Comparison of ENCODE assay signal across 27 cellular contexts in genomic region chr15:74442063-74442462, GRCh38. TPM values are rescaled to one million over a fixed set of nuclear protein-coding genes. Genes with fewer than 3 reads are reported as not detected.
DNase-seq lines count a peak whose midpoint lies in the region; ATAC-seq, FAIRE-seq and TF ChIP-seq lines count a peak whose summit lies in the region.
"Had no signal": no experiment of that assay in that cellular context is flagged by ENCODE, and none has a peak within 500 bp of the region (broad histone marks: within the 10 kb centered on the region; RNA-seq: fewer than 3 reads in every experiment).

No MANE protein-coding gene starts in this region.

- TF ChIP-seq RAD21 in K562 (CRISPR knock-in tag; conservative IDR thresholded peaks at IDR 0.05 in 1 of 2, IDR thresholded peaks at IDR 0.05 in 1 of 2) = no peak

- intact Hi-C loops in K562 (cut with micrococcal nuclease) = no loop called here
- intact Hi-C loops in PC-9 (cut with micrococcal nuclease; ENCODE audit: unreplicated experiment) = no loop called here

- BruUV-seq in K562 (replicated peaks; lab: Mats Ljungman, UMichigan) (no TSS peak), PC-9 (replicated peaks; lab: Mats Ljungman, UMichigan) (no TSS peak)

- peaks cover 8% of the 10 kb centered on the region for H3K36me3 Mint-ChIP-seq in activated naive CD8-positive, alpha-beta T cell treated with anti-CD3 and anti-CD28 coated beads, Interleukin-2, amount 10 ng/mL, durations not matched to agents 7 days and 5 days
- peaks cover 7% of the 10 kb centered on the region for H3K36me3 Mint-ChIP-seq in activated naive CD8-positive, alpha-beta T cell treated with anti-CD3 and anti-CD28 coated beads, Interleukin-2, amount 50 U/mL, for 24 hours (ENCODE audit: low read depth)
- no peaks in the 10 kb centered on the region for H3K36me3 Mint-ChIP-seq in neural crest cell (ENCODE audit: low read depth)

- H3K4me1 ChIP-seq in K562 (replicated peaks in 1 of 2; ENCODE audit: control insufficient read depth in 2 of 2, insufficient read depth in 2 of 2, low read length in 2 of 2) = peaks cover under 1 to 8% of the 10 kb centered on the region in 2 experiments; a peak in 4 of 5 replicates
- no peaks in the 10 kb centered on the region for H3K4me1 ChIP-seq in PC-9 (replicated peaks; ENCODE audit: insufficient read depth)
- H3K4me1 ChIP-seq: A549, sigmoid colon had no signal

- no peak for DNase-seq in activated naive CD8-positive, alpha-beta T cell treated with anti-CD3 and anti-CD28 coated beads, Interleukin-2, amount 10 ng/mL, durations not matched to agents 7 days and 5 days
- DNase-seq in activated naive CD8-positive, alpha-beta T cell treated with anti-CD3 and anti-CD28 coated beads, Interleukin-2, amount 50 U/mL, for 24 hours = no peak
- DNase-seq in K562 (ENCODE audit: extremely low read depth in 1 of 4, low spot score in 3 of 4) (no peak), neural crest cell (ENCODE audit: low read depth, low spot score) (no peak), PC-9 (no peak)
- no peak for DNase-seq in effector CD4-positive, alpha-beta T cell
- DNase-seq: activated CD4-positive, CD25-positive, alpha-beta regulatory T cell treated with anti-CD3 and anti-CD28 coated beads, Interleukin-2, amount 50 U/mL, for 72 hours; activated naive CD4-positive, alpha-beta T cell treated with Interleukin-2 at 50 U/mL for 16 hours; anterior cingulate cortex; DMS79; glutamatergic neuron; kidney; NCI-H1417 treated with DMSO at 0.1 percent for 48 hours; NCI-H510A; SIG-M5; sigmoid colon had no signal

- H3K4me3 ChIP-seq in K562 (no peak overlapping the region), PC-9 (no peak overlapping the region)
- H3K4me3 ChIP-seq: A549, lung, neural progenitor cell, sigmoid colon had no signal

- ATAC-seq in activated naive CD8-positive, alpha-beta T cell treated with anti-CD3 and anti-CD28 coated beads, Interleukin-2, amount 10 ng/mL, durations not matched to agents 7 days and 5 days (ENCODE audit: low read depth) = no peak
- no peak for ATAC-seq in activated naive CD8-positive, alpha-beta T cell treated with anti-CD3 and anti-CD28 coated beads, Interleukin-2, amount 50 U/mL, for 24 hours
- ATAC-seq in K562 (no peak), HG03039 (IDR thresholded peaks at IDR 0.05; ENCODE audit: unreplicated experiment) (no peak)
- ATAC-seq: A549, Panc1 had no signal

- CTCF ChIA-PET in K562 (lab: Yijun Ruan, JAX; ENCODE audit: low intra/inter-chr PET ratio) = no interaction called here
- CTCF ChIA-PET in PC-9 (lab: Charles Lee) = no interaction called here

- H3K9me3 ChIP-seq in K562 (replicated peaks; ENCODE audit: control insufficient read depth, insufficient read depth, low read depth, low read length) (no peaks in the 10 kb centered on the region), PC-9 (ENCODE audit: insufficient read depth, low read depth) (no peaks in the 10 kb centered on the region)
- H3K9me3 ChIP-seq: A549, sigmoid colon had no signal

- H3K9me2 ChIP-seq in PC-9 (ENCODE audit: insufficient read depth) = no peaks in the 10 kb centered on the region

- WGBS in K562 (ENCODE audit: insufficient coverage, low coverage, missing lambda C conversion rate) = 65% methylated on average over 3 of the region's 3 CpGs

- H3F3A ChIP-seq in PC-9 (ENCODE audit: insufficient read depth, low read depth) = no peaks in the 10 kb centered on the region

- no peak overlapping the region for H2AFZ ChIP-seq in K562 (ENCODE audit: low read depth, low read length)
- no peak overlapping the region for H2AFZ ChIP-seq in PC-9
- H2AFZ ChIP-seq: neural progenitor cell had no signal

- no peaks in the 10 kb centered on the region for H3K9me3 Mint-ChIP-seq in activated naive CD8-positive, alpha-beta T cell treated with anti-CD3 and anti-CD28 coated beads, Interleukin-2, amount 10 ng/mL, durations not matched to agents 7 days and 5 days
- no peaks in the 10 kb centered on the region for H3K9me3 Mint-ChIP-seq in activated naive CD8-positive, alpha-beta T cell treated with anti-CD3 and anti-CD28 coated beads, Interleukin-2, amount 50 U/mL, for 24 hours
- no peaks in the 10 kb centered on the region for H3K9me3 Mint-ChIP-seq in neural crest cell
- H3K9me3 Mint-ChIP-seq: dendritic cell treated with granulocyte-macrophage colony-stimulating factor and Interleukin-4, amounts not matched to agents 40 ng/mL and 50 ng/mL, for 4 days; IgD-negative memory B cell; neural progenitor cell had no signal

- H3K4me2 ChIP-seq in K562 (ENCODE audit: insufficient read depth, low read length) (no peak overlapping the region), PC-9 (no peak overlapping the region)
- H3K4me2 ChIP-seq: A549, neural progenitor cell had no signal

- no peaks in the 10 kb centered on the region for H3K9me1 ChIP-seq in K562 (ENCODE audit: control insufficient read depth, insufficient read depth, low read length)

- POLR2A ChIA-PET in activated naive CD8-positive, alpha-beta T cell treated with anti-CD3 and anti-CD28 coated beads, Interleukin-2, amount 10 ng/mL, durations not matched to agents 7 days and 5 days (lab: Charles Lee) = interaction anchor here (0.7 to 3.2 kb wide), 5 partner anchors 19 to 59 kb away, joined by 3 to 11 read pairs (median 4); partner anchors contain the start of gene UBL7
- POLR2A ChIA-PET in K562 (lab: Yijun Ruan, JAX) = interaction anchor here (0.5 to 1.0 kb wide), 5 partner anchors 35 to 159 kb away, joined by 3 to 5 read pairs (median 3); no protein-coding TSS in a partner anchor
- POLR2A ChIA-PET in PC-9 (lab: Charles Lee; ENCODE audit: unreplicated experiment) = no interaction called here

- no peak for TF ChIP-seq POLR2A in K562 (conservative IDR thresholded peaks at IDR 0.05)

- H3K79me2 ChIP-seq in K562 (ENCODE audit: control insufficient read depth, insufficient read depth, low read length) (no peaks in the 10 kb centered on the region), PC-9 (ENCODE audit: low read depth) (no peaks in the 10 kb centered on the region)

- peaks cover 14% of the 10 kb centered on the region; the same call in 2 of the 3 replicates for H3K36me3 ChIP-seq in K562 (ENCODE audit: control insufficient read depth, insufficient read depth, low read length)
- H3K36me3 ChIP-seq in PC-9 (ENCODE audit: low read depth) = no peaks in the 10 kb centered on the region
- H3K36me3 ChIP-seq: neural progenitor cell had no signal

- in situ Hi-C loops in K562 (cut with MboI) = no loop called here

- FAIRE-seq in K562 (lab: Jason Lieb, UNC) = no peak
- FAIRE-seq: A549, endothelial cell of umbilical vein, kidney, urothelium cell line had no signal

- TF ChIP-seq EP300 in K562 (IDR thresholded peaks at IDR 0.05; ENCODE audit: low read length) = no peak

- no peak overlapping the region for H3K9ac ChIP-seq in K562 (ENCODE audit: insufficient read depth in 1 of 2, low read depth in 2 of 2, low read length in 2 of 2)
- H3K9ac ChIP-seq: neural progenitor cell had no signal

- H3K27me3 ChIP-seq in K562 (ENCODE audit: control insufficient read depth in 2 of 2, insufficient read depth in 2 of 2, low read length in 2 of 2) (no peaks in the 10 kb centered on the region), PC-9 (ENCODE audit: insufficient read depth, low read depth) (no peaks in the 10 kb centered on the region)
- H3K27me3 ChIP-seq: neural progenitor cell had no signal

- no peak overlapping the region for H3K27ac ChIP-seq in K562 (ENCODE audit: extremely low read depth, low read depth, low read length)
- peak overlapping the region; percentile 36 for H3K27ac ChIP-seq in temporal lobe (ENCODE audit: low read depth, low read length)
- H3K27ac ChIP-seq in PC-9 = no peak overlapping the region
- H3K27ac ChIP-seq: A549, neural progenitor cell, sigmoid colon had no signal

- H4K20me1 ChIP-seq in K562 (replicated peaks; ENCODE audit: control insufficient read depth, insufficient read depth, low read length) (no peaks in the 10 kb centered on the region), PC-9 (ENCODE audit: insufficient read depth) (no peaks in the 10 kb centered on the region)

- H3K4me1 Mint-ChIP-seq in activated naive CD8-positive, alpha-beta T cell treated with anti-CD3 and anti-CD28 coated beads, Interleukin-2, amount 10 ng/mL, durations not matched to agents 7 days and 5 days = peaks cover 29% of the 10 kb centered on the region
- H3K4me1 Mint-ChIP-seq in activated naive CD8-positive, alpha-beta T cell treated with anti-CD3 and anti-CD28 coated beads, Interleukin-2, amount 50 U/mL, for 24 hours = peaks cover 10% of the 10 kb centered on the region
- H3K4me1 Mint-ChIP-seq in neural crest cell = peaks cover 19% of the 10 kb centered on the region

- H3K27me3 Mint-ChIP-seq in activated naive CD8-positive, alpha-beta T cell treated with anti-CD3 and anti-CD28 coated beads, Interleukin-2, amount 10 ng/mL, durations not matched to agents 7 days and 5 days = no peaks in the 10 kb centered on the region
- H3K27me3 Mint-ChIP-seq in activated naive CD8-positive, alpha-beta T cell treated with anti-CD3 and anti-CD28 coated beads, Interleukin-2, amount 50 U/mL, for 24 hours = no peaks in the 10 kb centered on the region
- H3K27me3 Mint-ChIP-seq in neural crest cell (ENCODE audit: low read depth) = no peaks in the 10 kb centered on the region
- H3K27me3 Mint-ChIP-seq: B cell, IgD-negative memory B cell had no signal

- peak overlapping the region; percentile 37 for H3K27ac Mint-ChIP-seq in activated naive CD8-positive, alpha-beta T cell treated with anti-CD3 and anti-CD28 coated beads, Interleukin-2, amount 10 ng/mL, durations not matched to agents 7 days and 5 days
- no peak overlapping the region for H3K27ac Mint-ChIP-seq in activated naive CD8-positive, alpha-beta T cell treated with anti-CD3 and anti-CD28 coated beads, Interleukin-2, amount 50 U/mL, for 24 hours
- H3K27ac Mint-ChIP-seq in neural crest cell (ENCODE audit: unreplicated experiment) = peak overlapping the region; percentile 54
- H3K27ac Mint-ChIP-seq: B cell; dendritic cell treated with granulocyte-macrophage colony-stimulating factor and Interleukin-4, amounts not matched to agents 40 ng/mL and 50 ng/mL, for 4 days; IgD-negative memory B cell had no signal

- no peak overlapping the region for H3K4me3 Mint-ChIP-seq in activated naive CD8-positive, alpha-beta T cell treated with anti-CD3 and anti-CD28 coated beads, Interleukin-2, amount 10 ng/mL, durations not matched to agents 7 days and 5 days
- no peak overlapping the region for H3K4me3 Mint-ChIP-seq in activated naive CD8-positive, alpha-beta T cell treated with anti-CD3 and anti-CD28 coated beads, Interleukin-2, amount 50 U/mL, for 24 hours
- H3K4me3 Mint-ChIP-seq in neural crest cell = no peak overlapping the region
- H3K4me3 Mint-ChIP-seq: B cell; dendritic cell treated with granulocyte-macrophage colony-stimulating factor and Interleukin-4, amounts not matched to agents 40 ng/mL and 50 ng/mL, for 4 days; IgD-negative memory B cell; neural progenitor cell had no signal

- TF ChIP-seq CTCF in K562 (IDR thresholded peaks at IDR 0.05 in 2 of 3, conservative IDR thresholded peaks at IDR 0.05 in 1 of 3; ENCODE audit: insufficient read depth in 2 of 3, low read depth in 1 of 3, low read length in 3 of 3) (no peak), neural crest cell (conservative IDR thresholded peaks at IDR 0.05) (no peak), PC-9 (conservative IDR thresholded peaks at IDR 0.05) (no peak)

RNA-seq across cellular contexts. Expression of gene SEMA7A, which starts 8.3 kb away (rescaled TPM):
- 10 to 100 TPM; 15.2 to 15.8 TPM for total RNA-seq in activated naive CD8-positive, alpha-beta T cell treated with anti-CD3 and anti-CD28 coated beads, Interleukin-2, amount 10 ng/mL, durations not matched to agents 7 days and 5 days
- total RNA-seq in K562 (2011; cell fraction: chromatin; rRNA removed; ENCODE audit: low replicate concordance) = 17.2 and 52.5 TPM in 2 replicates
- total RNA-seq in K562 (2011; cell fraction: nucleolus; rRNA removed) = 48.0 and 55.7 TPM in 2 replicates
- total RNA-seq in K562 (2011; cell fraction: nucleoplasm; rRNA removed) = 32.8 and 33.4 TPM in 2 replicates
- 4.8 and 5.7 TPM in 2 replicates for total RNA-seq in K562 (2014; rRNA removed)
- total RNA-seq in K562 (2014; rRNA removed; fragmentation: Illumina TruSeq; extraction: Trizol) = 1.7 and 3.3 TPM in 2 replicates
- 6.1 and 6.6 TPM in 2 replicates for total RNA-seq in K562 (2015; rRNA removed; fragmentation: Illumina TruSeq; extraction: Trizol)
- 6.2 and 6.8 TPM in 2 replicates for total RNA-seq in K562 (2021)
- polyA plus RNA-seq in K562 (2011; rRNA removed) = 8.2 and 12.8 TPM in 2 replicates
- polyA plus RNA-seq in K562 (2011; cell fraction: cytosol; rRNA removed) = 15.1 and 15.7 TPM in 2 replicates
- polyA plus RNA-seq in K562 (2011; cell fraction: nucleus; rRNA removed) = 24.4 and 28.1 TPM in 2 replicates
- polyA plus RNA-seq in K562 (2012) = 12.7 and 16.6 TPM in 2 replicates
- polyA plus RNA-seq in K562 (2014; fragmentation: Illumina TruSeq; extraction: Trizol) = 6.4 and 6.8 TPM in 2 replicates
- under 1 TPM in 1 of 2 experiments, not detected in 1; 0.04 TPM for polyA plus RNA-seq in K562 (2014; fragmentation: Nextera tagmentation; extraction: Ambion mirVana)
- polyA plus RNA-seq in K562 (2014; rRNA removed) = 3.6 and 7.2 TPM in 2 replicates
- polyA minus RNA-seq in K562 (2011; rRNA and poly(A)+ RNA removed) = 7.0 and 9.6 TPM in 2 replicates
- 8.2 and 10.7 TPM in 2 replicates for polyA minus RNA-seq in K562 (2011; cell fraction: cytosol; rRNA and poly(A)+ RNA removed)
- polyA minus RNA-seq in K562 (2011; cell fraction: nucleus; rRNA and poly(A)+ RNA removed) = 8.9 and 13.2 TPM in 2 replicates
- total RNA-seq in neural crest cell = 12.3 and 14.4 TPM in 2 replicates
- total RNA-seq in temporal lobe = 25.8 TPM
- total RNA-seq in PC-9 (2021) = 8.3 and 14.5 TPM in 2 replicates

RNA-seq across cellular contexts. Expression of gene UBL7, which starts 18.9 kb away (rescaled TPM):
- 10 to 100 TPM; 55.3 to 63.2 TPM for total RNA-seq in activated naive CD8-positive, alpha-beta T cell treated with anti-CD3 and anti-CD28 coated beads, Interleukin-2, amount 10 ng/mL, durations not matched to agents 7 days and 5 days
- total RNA-seq in K562 (2011; cell fraction: chromatin; rRNA removed; ENCODE audit: low replicate concordance) = 9.1 and 12.8 TPM in 2 replicates
- total RNA-seq in K562 (2011; cell fraction: nucleolus; rRNA removed) = 12.8 and 16.2 TPM in 2 replicates
- total RNA-seq in K562 (2011; cell fraction: nucleoplasm; rRNA removed) = 10.7 and 15.0 TPM in 2 replicates
- total RNA-seq in K562 (2014; rRNA removed) = 36.6 and 79.6 TPM in 2 replicates
- total RNA-seq in K562 (2014; rRNA removed; fragmentation: Illumina TruSeq; extraction: Trizol) = 26.2 and 29.3 TPM in 2 replicates
- 31.1 and 32.4 TPM in 2 replicates for total RNA-seq in K562 (2015; rRNA removed; fragmentation: Illumina TruSeq; extraction: Trizol)
- total RNA-seq in K562 (2021) = 51.7 and 65.5 TPM in 2 replicates
- polyA plus RNA-seq in K562 (2011; rRNA removed) = 63.4 and 64.7 TPM in 2 replicates
- polyA plus RNA-seq in K562 (2011; cell fraction: cytosol; rRNA removed) = 107 and 180 TPM in 2 replicates
- 29.7 and 35.7 TPM in 2 replicates for polyA plus RNA-seq in K562 (2011; cell fraction: nucleus; rRNA removed)
- polyA plus RNA-seq in K562 (2012) = 41.6 and 62.1 TPM in 2 replicates
- polyA plus RNA-seq in K562 (2014; fragmentation: Illumina TruSeq; extraction: Trizol) = 52.8 and 65.0 TPM in 2 replicates
- polyA plus RNA-seq in K562 (2014; fragmentation: Nextera tagmentation; extraction: Ambion mirVana) = 10 to 100 TPM; 19.2 to 44.9 TPM
- polyA plus RNA-seq in K562 (2014; rRNA removed) = 47.8 and 70.3 TPM in 2 replicates
- polyA minus RNA-seq in K562 (2011; rRNA and poly(A)+ RNA removed) = 40.5 and 52.2 TPM in 2 replicates
- polyA minus RNA-seq in K562 (2011; cell fraction: cytosol; rRNA and poly(A)+ RNA removed) = 40.3 and 40.8 TPM in 2 replicates
- 8.6 and 10.9 TPM in 2 replicates for polyA minus RNA-seq in K562 (2011; cell fraction: nucleus; rRNA and poly(A)+ RNA removed)
- 43.7 and 50.1 TPM in 2 replicates for total RNA-seq in neural crest cell
- 16.5 TPM for total RNA-seq in temporal lobe
- 73.9 and 89.6 TPM in 2 replicates for total RNA-seq in PC-9 (2021)
